In genomic region chr20:3785240-3786125, GRCh38 we compare ENCODE assay signal across 6 cellular contexts. TPM values are rescaled to one million over a fixed set of nuclear protein-coding genes. Genes with fewer than 3 reads are reported as not detected.
A peak's percentile ranks its signal among the peaks of the same experiment; 100 is the strongest.
DNase-seq lines count a peak whose midpoint lies in the region; TF ChIP-seq lines count a peak whose summit lies in the region.

No MANE protein-coding gene starts in this region.

- TF ChIP-seq POLR2A in prostate gland (IDR thresholded peaks at IDR 0.05): no peak

- H3K9me3 ChIP-seq in KOPT-K1 (ENCODE audit: insufficient read depth, low read length, poor library complexity, severe bottlenecking) (no peaks in the 10 kb centered on the region), prostate gland (no peaks in the 10 kb centered on the region)

- DNase-seq in prostate gland (ENCODE audit: low spot score): no peak
- no peak for DNase-seq in Ammon's horn (ENCODE audit: low spot score)
- no peak for DNase-seq in NK-92 (lab: John Stamatoyannopoulos, UW; ENCODE audit: unreplicated experiment)
- DNase-seq in RKO (ENCODE audit: low spot score): no peak

- H3K27me3 ChIP-seq in prostate gland (replicated peaks; ENCODE audit: insufficient read depth): no peaks in the 10 kb centered on the region

- H3K27ac ChIP-seq in KOPT-K1 (ENCODE audit: low read depth, low read length, poor library complexity, severe bottlenecking) (peak overlapping the region; percentile 63), cingulate gyrus (ENCODE audit: low read depth, low read length) (peak overlapping the region; percentile 69), prostate gland (peak overlapping the region; percentile 67 to 69)

- peaks cover 22% of the 10 kb centered on the region for H3K4me1 ChIP-seq in prostate gland (replicated peaks)

- WGBS in prostate gland: 45% methylated on average over 44 of the region's 79 CpGs

- peak overlapping the region; percentile 53 for H3K4me3 ChIP-seq in prostate gland

- intact Hi-C loops in prostate gland (cut with DNase I): loop anchor here (1.0 kb wide), 1 partner anchor 35 kb away; the partner anchor contains the start of gene AP5S1

- no peak for TF ChIP-seq CTCF in prostate gland (IDR thresholded peaks at IDR 0.05)

- H3K36me3 ChIP-seq in KOPT-K1 (ENCODE audit: insufficient read depth, low read length): peaks cover 17% of the 10 kb centered on the region
- no peaks in the 10 kb centered on the region for H3K36me3 ChIP-seq in prostate gland

RNA-seq across cellular contexts. Expression of gene CENPB, which starts 1.1 kb away (rescaled TPM):
- 10 to 100 TPM; 76.6 to 86.9 TPM for total RNA-seq in prostate gland

RNA-seq across cellular contexts. Expression of gene SPEF1, which starts 4.2 kb away (rescaled TPM):
- total RNA-seq in prostate gland: 1 to 10 TPM in 1 of 2 donors, not detected in 1; 1.6 TPM

RNA-seq across cellular contexts. Expression of gene CDC25B, which starts 10.6 kb away (rescaled TPM):
- 10 to 100 TPM in 1 of 2 donors, 1 to 10 TPM in 1; 8.7 to 25.6 TPM for total RNA-seq in prostate gland

RNA-seq across cellular contexts. Expression of gene ADISSP, which starts 17.9 kb away (rescaled TPM):
- 10 to 100 TPM; 11.8 to 14.6 TPM for total RNA-seq in prostate gland

RNA-seq across cellular contexts. Expression of gene AP5S1, which starts 34.9 kb away (rescaled TPM):
- 10 to 100 TPM; 21.1 to 28.0 TPM for total RNA-seq in prostate gland
